Comparison of ENCODE assay signal across 1 cellular context in genomic region chr2:238902285-238902684, GRCh38.
A peak's percentile ranks its signal among the peaks of the same experiment; 100 is the strongest.
TF ChIP-seq lines count a peak whose summit lies in the region.

No MANE protein-coding gene starts in this region.

TF ChIP-seq in HepG2, 621 proteins besides CTCF, POLR2A, EP300 and RAD21 (continued from another document):
- no peak for TF ChIP-seq ZHX1 (CRISPR knock-in tag; IDR thresholded peaks at IDR 0.05; ENCODE audit: low read depth)
- TF ChIP-seq ZNF772 (CRISPR knock-in tag; IDR thresholded peaks at IDR 0.05) = no peak
- TF ChIP-seq HNF4G (IDR thresholded peaks at IDR 0.05; ENCODE audit: borderline replicate concordance, low read depth, low read length) = no peak
- TF ChIP-seq HNF4G (CRISPR knock-in tag; IDR thresholded peaks at IDR 0.05; ENCODE audit: borderline replicate concordance, low read depth) = no peak
- TF ChIP-seq, protein P1, sequence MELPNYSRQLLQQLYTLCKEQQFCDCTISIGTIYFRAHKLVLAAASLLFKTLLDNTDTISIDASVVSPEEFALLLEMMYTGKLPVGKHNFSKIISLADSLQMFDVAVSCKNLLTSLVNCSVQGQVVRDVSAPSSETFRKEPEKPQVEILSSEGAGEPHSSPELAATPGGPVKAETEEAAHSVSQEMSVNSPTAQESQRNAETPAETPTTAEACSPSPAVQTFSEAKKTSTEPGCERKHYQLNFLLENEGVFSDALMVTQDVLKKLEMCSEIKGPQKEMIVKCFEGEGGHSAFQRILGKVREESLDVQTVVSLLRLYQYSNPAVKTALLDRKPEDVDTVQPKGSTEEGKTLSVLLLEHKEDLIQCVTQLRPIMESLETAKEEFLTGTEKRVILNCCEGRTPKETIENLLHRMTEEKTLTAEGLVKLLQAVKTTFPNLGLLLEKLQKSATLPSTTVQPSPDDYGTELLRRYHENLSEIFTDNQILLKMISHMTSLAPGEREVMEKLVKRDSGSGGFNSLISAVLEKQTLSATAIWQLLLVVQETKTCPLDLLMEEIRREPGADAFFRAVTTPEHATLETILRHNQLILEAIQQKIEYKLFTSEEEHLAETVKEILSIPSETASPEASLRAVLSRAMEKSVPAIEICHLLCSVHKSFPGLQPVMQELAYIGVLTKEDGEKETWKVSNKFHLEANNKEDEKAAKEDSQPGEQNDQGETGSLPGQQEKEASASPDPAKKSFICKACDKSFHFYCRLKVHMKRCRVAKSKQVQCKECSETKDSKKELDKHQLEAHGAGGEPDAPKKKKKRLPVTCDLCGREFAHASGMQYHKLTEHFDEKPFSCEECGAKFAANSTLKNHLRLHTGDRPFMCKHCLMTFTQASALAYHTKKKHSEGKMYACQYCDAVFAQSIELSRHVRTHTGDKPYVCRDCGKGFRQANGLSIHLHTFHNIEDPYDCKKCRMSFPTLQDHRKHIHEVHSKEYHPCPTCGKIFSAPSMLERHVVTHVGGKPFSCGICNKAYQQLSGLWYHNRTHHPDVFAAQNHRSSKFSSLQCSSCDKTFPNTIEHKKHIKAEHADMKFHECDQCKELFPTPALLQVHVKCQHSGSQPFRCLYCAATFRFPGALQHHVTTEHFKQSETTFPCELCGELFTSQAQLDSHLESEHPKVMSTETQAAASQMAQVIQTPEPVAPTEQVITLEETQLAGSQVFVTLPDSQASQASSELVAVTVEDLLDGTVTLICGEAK (IDR thresholded peaks at IDR 0.05) = 0 out of 2 replicates have a peak, but pooled peaks have one; percentile 25
- TF ChIP-seq, protein P1 (CRISPR knock-in tag; IDR thresholded peaks at IDR 0.05) = no peak
- no peak for TF ChIP-seq ZSCAN20 (CRISPR knock-in tag; IDR thresholded peaks at IDR 0.05; ENCODE audit: borderline replicate concordance)
- TF ChIP-seq, protein P2, sequence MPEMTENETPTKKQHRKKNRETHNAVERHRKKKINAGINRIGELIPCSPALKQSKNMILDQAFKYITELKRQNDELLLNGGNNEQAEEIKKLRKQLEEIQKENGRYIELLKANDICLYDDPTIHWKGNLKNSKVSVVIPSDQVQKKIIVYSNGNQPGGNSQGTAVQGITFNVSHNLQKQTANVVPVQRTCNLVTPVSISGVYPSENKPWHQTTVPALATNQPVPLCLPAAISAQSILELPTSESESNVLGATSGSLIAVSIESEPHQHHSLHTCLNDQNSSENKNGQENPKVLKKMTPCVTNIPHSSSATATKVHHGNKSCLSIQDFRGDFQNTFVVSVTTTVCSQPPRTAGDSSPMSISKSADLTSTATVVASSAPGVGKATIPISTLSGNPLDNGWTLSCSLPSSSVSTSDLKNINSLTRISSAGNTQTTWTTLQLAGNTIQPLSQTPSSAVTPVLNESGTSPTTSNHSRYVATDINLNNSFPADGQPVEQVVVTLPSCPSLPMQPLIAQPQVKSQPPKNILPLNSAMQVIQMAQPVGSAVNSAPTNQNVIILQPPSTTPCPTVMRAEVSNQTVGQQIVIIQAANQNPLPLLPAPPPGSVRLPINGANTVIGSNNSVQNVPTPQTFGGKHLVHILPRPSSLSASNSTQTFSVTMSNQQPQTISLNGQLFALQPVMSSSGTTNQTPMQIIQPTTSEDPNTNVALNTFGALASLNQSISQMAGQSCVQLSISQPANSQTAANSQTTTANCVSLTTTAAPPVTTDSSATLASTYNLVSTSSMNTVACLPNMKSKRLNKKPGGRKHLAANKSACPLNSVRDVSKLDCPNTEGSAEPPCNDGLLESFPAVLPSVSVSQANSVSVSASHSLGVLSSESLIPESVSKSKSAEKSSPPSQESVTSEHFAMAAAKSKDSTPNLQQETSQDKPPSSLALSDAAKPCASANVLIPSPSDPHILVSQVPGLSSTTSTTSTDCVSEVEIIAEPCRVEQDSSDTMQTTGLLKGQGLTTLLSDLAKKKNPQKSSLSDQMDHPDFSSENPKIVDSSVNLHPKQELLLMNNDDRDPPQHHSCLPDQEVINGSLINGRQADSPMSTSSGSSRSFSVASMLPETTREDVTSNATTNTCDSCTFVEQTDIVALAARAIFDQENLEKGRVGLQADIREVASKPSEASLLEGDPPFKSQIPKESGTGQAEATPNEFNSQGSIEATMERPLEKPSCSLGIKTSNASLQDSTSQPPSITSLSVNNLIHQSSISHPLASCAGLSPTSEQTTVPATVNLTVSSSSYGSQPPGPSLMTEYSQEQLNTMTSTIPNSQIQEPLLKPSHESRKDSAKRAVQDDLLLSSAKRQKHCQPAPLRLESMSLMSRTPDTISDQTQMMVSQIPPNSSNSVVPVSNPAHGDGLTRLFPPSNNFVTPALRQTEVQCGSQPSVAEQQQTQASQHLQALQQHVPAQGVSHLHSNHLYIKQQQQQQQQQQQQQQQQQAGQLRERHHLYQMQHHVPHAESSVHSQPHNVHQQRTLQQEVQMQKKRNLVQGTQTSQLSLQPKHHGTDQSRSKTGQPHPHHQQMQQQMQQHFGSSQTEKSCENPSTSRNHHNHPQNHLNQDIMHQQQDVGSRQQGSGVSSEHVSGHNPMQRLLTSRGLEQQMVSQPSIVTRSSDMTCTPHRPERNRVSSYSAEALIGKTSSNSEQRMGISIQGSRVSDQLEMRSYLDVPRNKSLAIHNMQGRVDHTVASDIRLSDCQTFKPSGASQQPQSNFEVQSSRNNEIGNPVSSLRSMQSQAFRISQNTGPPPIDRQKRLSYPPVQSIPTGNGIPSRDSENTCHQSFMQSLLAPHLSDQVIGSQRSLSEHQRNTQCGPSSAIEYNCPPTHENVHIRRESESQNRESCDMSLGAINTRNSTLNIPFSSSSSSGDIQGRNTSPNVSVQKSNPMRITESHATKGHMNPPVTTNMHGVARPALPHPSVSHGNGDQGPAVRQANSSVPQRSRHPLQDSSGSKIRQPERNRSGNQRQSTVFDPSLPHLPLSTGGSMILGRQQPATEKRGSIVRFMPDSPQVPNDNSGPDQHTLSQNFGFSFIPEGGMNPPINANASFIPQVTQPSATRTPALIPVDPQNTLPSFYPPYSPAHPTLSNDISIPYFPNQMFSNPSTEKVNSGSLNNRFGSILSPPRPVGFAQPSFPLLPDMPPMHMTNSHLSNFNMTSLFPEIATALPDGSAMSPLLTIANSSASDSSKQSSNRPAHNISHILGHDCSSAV (CRISPR knock-in tag; IDR thresholded peaks at IDR 0.05; ENCODE audit: borderline replicate concordance) = no peak
- TF ChIP-seq ZNF317 (CRISPR knock-in tag; IDR thresholded peaks at IDR 0.05) = no peak
- TF ChIP-seq SP1 (IDR thresholded peaks at IDR 0.05) = 0 out of 2 replicates have a peak, but pooled peaks have one; percentile 24
- TF ChIP-seq SP1 (CRISPR knock-in tag; IDR thresholded peaks at IDR 0.05) = no peak
- TF ChIP-seq SIX1 (CRISPR knock-in tag; IDR thresholded peaks at IDR 0.05; ENCODE audit: borderline replicate concordance) = no peak
- TF ChIP-seq KLF13 (CRISPR knock-in tag; IDR thresholded peaks at IDR 0.05) = no peak
- TF ChIP-seq ZNF335 (CRISPR knock-in tag; IDR thresholded peaks at IDR 0.05) = no peak
- no peak for TF ChIP-seq ARID3A (IDR thresholded peaks at IDR 0.05; ENCODE audit: low read depth, low read length)
- TF ChIP-seq PHB2 (IDR thresholded peaks at IDR 0.05; ENCODE audit: partially characterized antibody) = peak; percentile 90
- no peak for TF ChIP-seq ZNF3 (CRISPR knock-in tag; IDR thresholded peaks at IDR 0.05)
- no peak for TF ChIP-seq ZNF484 (CRISPR knock-in tag; IDR thresholded peaks at IDR 0.05; ENCODE audit: borderline replicate concordance, low read depth)
- no peak for TF ChIP-seq CBX1 (IDR thresholded peaks at IDR 0.05; ENCODE audit: low read depth)
- TF ChIP-seq ZBTB43 (CRISPR knock-in tag; conservative IDR thresholded peaks at IDR 0.05) = no peak
- TF ChIP-seq, protein P3, sequence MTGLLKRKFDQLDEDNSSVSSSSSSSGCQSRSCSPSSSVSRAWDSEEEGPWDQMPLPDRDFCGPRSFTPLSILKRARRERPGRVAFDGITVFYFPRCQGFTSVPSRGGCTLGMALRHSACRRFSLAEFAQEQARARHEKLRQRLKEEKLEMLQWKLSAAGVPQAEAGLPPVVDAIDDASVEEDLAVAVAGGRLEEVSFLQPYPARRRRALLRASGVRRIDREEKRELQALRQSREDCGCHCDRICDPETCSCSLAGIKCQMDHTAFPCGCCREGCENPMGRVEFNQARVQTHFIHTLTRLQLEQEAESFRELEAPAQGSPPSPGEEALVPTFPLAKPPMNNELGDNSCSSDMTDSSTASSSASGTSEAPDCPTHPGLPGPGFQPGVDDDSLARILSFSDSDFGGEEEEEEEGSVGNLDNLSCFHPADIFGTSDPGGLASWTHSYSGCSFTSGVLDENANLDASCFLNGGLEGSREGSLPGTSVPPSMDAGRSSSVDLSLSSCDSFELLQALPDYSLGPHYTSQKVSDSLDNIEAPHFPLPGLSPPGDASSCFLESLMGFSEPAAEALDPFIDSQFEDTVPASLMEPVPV (CRISPR knock-in tag; IDR thresholded peaks at IDR 0.05) = no peak
- TF ChIP-seq ZNF569 (CRISPR knock-in tag; IDR thresholded peaks at IDR 0.05; ENCODE audit: borderline replicate concordance) = no peak
- 0 out of 2 replicates have a peak, but pooled peaks have one; percentile 19 for TF ChIP-seq FOXK2 (IDR thresholded peaks at IDR 0.05)
- no peak for TF ChIP-seq ATF7 (IDR thresholded peaks at IDR 0.05)
- TF ChIP-seq ATF7 (CRISPR knock-in tag; IDR thresholded peaks at IDR 0.05) = no peak
- peak; percentile 18; the same call in 1 of the 2 replicates for TF ChIP-seq CREB1 (IDR thresholded peaks at IDR 0.05)
- no peak for TF ChIP-seq CREB1 (CRISPR knock-in tag; IDR thresholded peaks at IDR 0.05)
- no peak for TF ChIP-seq ZMYM4 (CRISPR knock-in tag; IDR thresholded peaks at IDR 0.05)
TF ChIP-seq in HepG2: peak in this region for 13.
